In genomic region chr20:57748601-57749130, GRCh38 we compare ENCODE assay signal across 8 cellular contexts. TPM values are rescaled to one million over a fixed set of nuclear protein-coding genes. Genes with fewer than 3 reads are reported as not detected.
DNase-seq lines count a peak whose midpoint lies in the region; ATAC-seq and TF ChIP-seq lines count a peak whose summit lies in the region.

No MANE protein-coding gene starts in this region.

- TF ChIP-seq CTCF in WI38 (IDR thresholded peaks at IDR 0.05; ENCODE audit: low read depth, low read length): no peak

- DNase-seq in NCI-H1436 (lab: John Stamatoyannopoulos, UW) (peak; percentile 9), NCI-H1436 treated with DMSO at 0.1 percent for 48 hours (lab: John Stamatoyannopoulos, UW) (no peak), NCI-H1694 treated with DMSO at 0.1 percent for 48 hours (lab: John Stamatoyannopoulos, UW) (peak; percentile 84), T47D (ENCODE audit: low read depth in 1 of 2, low spot score in 1 of 2) (peak; percentile 61), left colon (peak; percentile 74 to 88)
- DNase-seq in stimulated activated CD4-positive, alpha-beta T cell treated with anti-CD3 and anti-CD28 coated beads, Interleukin-1b, Interleukin-23, amount 100 ng/mL, for 4 hours (ENCODE audit: low read depth in 2 of 2): peak; percentile 33 to 46

- in situ Hi-C loops in T47D (cut with HindIII; ENCODE audit: low pct_unique_long_range_greater_than_20kb, low sequenced_read_pairs): no loop called here

- peak; percentile 94 for ATAC-seq in left colon
- no peak for ATAC-seq in GM21737 (IDR thresholded peaks at IDR 0.05; ENCODE audit: unreplicated experiment)

- intact Hi-C loops in left colon (cut with DNase I, micrococcal nuclease): no loop called here

- peak overlapping the region; percentile 42 for H3K4me3 ChIP-seq in WI38 (ENCODE audit: low read depth, low read length)

RNA-seq across cellular contexts. Expression of gene PMEPA1, which starts 38.9 kb away (rescaled TPM):
- total RNA-seq in left colon: 10 to 100 TPM; 15.0 to 41.6 TPM
